Comparison of ENCODE assay signal across 24 cellular contexts in the genomic region with DNA sequence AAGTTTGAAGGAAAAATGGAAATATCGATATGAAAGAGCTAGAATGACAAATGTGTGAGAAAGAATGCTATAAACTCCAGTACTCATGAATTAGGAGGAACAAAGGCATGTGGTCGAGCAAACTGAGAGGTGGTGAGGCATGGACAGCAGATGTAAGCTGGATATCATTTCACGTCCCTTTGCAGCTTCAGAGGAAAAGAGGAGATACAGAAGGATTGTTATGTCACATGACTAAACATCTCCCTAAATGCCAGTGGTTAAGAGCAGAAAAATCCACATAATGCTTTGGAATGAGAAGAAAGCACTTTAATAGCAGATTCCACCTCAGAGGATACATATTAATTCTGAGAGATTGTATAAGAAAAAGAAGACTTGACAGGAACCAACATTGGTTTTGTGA.
DNase-seq lines count a peak whose midpoint lies in the region; ATAC-seq, FAIRE-seq and TF ChIP-seq lines count a peak whose summit lies in the region.
"Had no signal": no experiment of that assay in that cellular context is flagged by ENCODE, and none has a peak within 500 bp of the region (broad histone marks: within the 10 kb centered on the region; RNA-seq: fewer than 3 reads in every experiment).

No MANE protein-coding gene starts in this region.

- H4K20me1 ChIP-seq in K562 (replicated peaks; ENCODE audit: control insufficient read depth, insufficient read depth, low read length) (no peaks in the 10 kb centered on the region), neural cell (ENCODE audit: insufficient read depth) (no peaks in the 10 kb centered on the region)

- no peak overlapping the region for H3K27ac ChIP-seq in K562 (ENCODE audit: extremely low read depth, low read depth, low read length)
- H3K27ac ChIP-seq in neural cell (ENCODE audit: low read length) = peak overlapping the region; percentile 51
- H3K27ac ChIP-seq in sigmoid colon = no peak overlapping the region
- H3K27ac ChIP-seq: A549, HL-60 had no signal

- H3K4me3 ChIP-seq in AG09309 (ENCODE audit: control insufficient read depth, low read depth, low read length) = no peak overlapping the region
- H3K4me3 ChIP-seq in K562 = no peak overlapping the region
- no peak overlapping the region for H3K4me3 ChIP-seq in neural cell (ENCODE audit: low read length)
- H3K4me3 ChIP-seq in sigmoid colon = no peak overlapping the region
- H3K4me3 ChIP-seq: A549 had no signal

- ATAC-seq in K562 = no peak
- ATAC-seq in HG02870 (IDR thresholded peaks at IDR 0.05; ENCODE audit: unreplicated experiment) = no peak
- ATAC-seq: A549; CD8-positive, alpha-beta T cell; Panc1 had no signal

- TF ChIP-seq RAD21 in K562 (CRISPR knock-in tag; conservative IDR thresholded peaks at IDR 0.05 in 1 of 2, IDR thresholded peaks at IDR 0.05 in 1 of 2) (no peak), neural cell (conservative IDR thresholded peaks at IDR 0.05) (no peak)

- H3K36me3 ChIP-seq in K562 (ENCODE audit: control insufficient read depth, insufficient read depth, low read length) (no peaks in the 10 kb centered on the region), neural cell (ENCODE audit: insufficient read depth, low read length) (no peaks in the 10 kb centered on the region), sigmoid colon (no peaks in the 10 kb centered on the region)
- H3K36me3 ChIP-seq: BE2C had no signal

- H3K9me2 ChIP-seq in neural cell (ENCODE audit: insufficient read depth, low read length) = no peaks in the 10 kb centered on the region
- H3K9me2 ChIP-seq: SK-N-SH had no signal

- intact Hi-C loops in K562 (cut with micrococcal nuclease) (no loop called here), sigmoid colon (cut with DNase I) (no loop called here)

- H3K4me1 ChIP-seq in K562 (replicated peaks in 1 of 2; ENCODE audit: control insufficient read depth in 2 of 2, insufficient read depth in 2 of 2, low read length in 2 of 2) (no peaks in the 10 kb centered on the region), sigmoid colon (no peaks in the 10 kb centered on the region)
- H3K4me1 ChIP-seq: A549, BE2C had no signal

- in situ Hi-C loops in K562 (cut with MboI) = no loop called here

- no peak for FAIRE-seq in K562 (lab: Jason Lieb, UNC)
- FAIRE-seq: A549, G401.6, GM12892, HTR-8/SVneo had no signal

- CTCF ChIA-PET in K562 (lab: Yijun Ruan, JAX; ENCODE audit: low intra/inter-chr PET ratio) = no interaction called here
- CTCF ChIA-PET in HEK293T (lab: Yijun Ruan, JAX) = interaction anchor here (0.9 kb wide), 1 partner anchor 9 kb away, joined by 3 read pairs; no protein-coding TSS in a partner anchor

- DNase-seq in AG09309 (ENCODE audit: low read depth) (peak; percentile 7), GM04504 (ENCODE audit: low read depth) (peak; percentile 35), K562 (ENCODE audit: extremely low read depth in 1 of 4, low spot score in 3 of 4) (no peak), sigmoid colon (no peak), CD1c-positive myeloid dendritic cell (ENCODE audit: extremely low spot score) (no peak), HEK293T (ENCODE audit: extremely low spot score) (no peak)
- DNase-seq: BE2C; CD8-positive, alpha-beta T cell; H7; NCI-H1417; NCI-H1930; NCI-H2171; NCI-H748 treated with DMSO at 0.1 percent for 48 hours; Right ventricle myocardium superior; SK-N-SH; T-helper 1 cell had no signal

- no peaks in the 10 kb centered on the region for H3F3A ChIP-seq in neural cell (ENCODE audit: insufficient read depth, low read length, poor library complexity, severe bottlenecking)

- H2AFZ ChIP-seq in K562 (ENCODE audit: low read depth, low read length) (no peak overlapping the region), neural cell (ENCODE audit: low read depth, low read length) (no peak overlapping the region)

- no peaks in the 10 kb centered on the region for H3K27me3 ChIP-seq in K562 (ENCODE audit: control insufficient read depth in 2 of 2, insufficient read depth in 2 of 2, low read length in 2 of 2)
- no peaks in the 10 kb centered on the region for H3K27me3 ChIP-seq in neural cell (ENCODE audit: insufficient read depth, low read depth, low read length)
- H3K27me3 ChIP-seq in sigmoid colon = no peaks in the 10 kb centered on the region
- H3K27me3 ChIP-seq: BE2C had no signal

- WGBS in K562 (ENCODE audit: insufficient coverage, low coverage, missing lambda C conversion rate) = 3% methylated on average over 3 of the region's 3 CpGs
- 65 to 79% methylated on average over 3 of the region's 3 CpGs for WGBS in sigmoid colon, 2 donors

- H3K9me1 ChIP-seq in K562 (ENCODE audit: control insufficient read depth, insufficient read depth, low read length) = no peaks in the 10 kb centered on the region

- no peaks in the 10 kb centered on the region for H3K9me3 ChIP-seq in K562 (replicated peaks; ENCODE audit: control insufficient read depth, insufficient read depth, low read depth, low read length)
- H3K9me3 ChIP-seq in neural cell (ENCODE audit: low read length) = no peaks in the 10 kb centered on the region
- H3K9me3 ChIP-seq in sigmoid colon = peaks cover 0 to 2% (median 0%) of the 10 kb centered on the region in 4 donors
- H3K9me3 ChIP-seq: A549, BE2C, SK-N-SH had no signal

- no peak overlapping the region for H3K9ac ChIP-seq in K562 (ENCODE audit: insufficient read depth in 1 of 2, low read depth in 2 of 2, low read length in 2 of 2)
- H3K9ac ChIP-seq in neural cell (ENCODE audit: low read length) = no peak overlapping the region
- H3K9ac ChIP-seq: SK-N-SH had no signal

- TF ChIP-seq CTCF in AG09309 (IDR thresholded peaks at IDR 0.05; ENCODE audit: control insufficient read depth, insufficient read depth, low read depth, low read length, missing control alignments) (no peak), K562 (IDR thresholded peaks at IDR 0.05 in 2 of 3, conservative IDR thresholded peaks at IDR 0.05 in 1 of 3; ENCODE audit: insufficient read depth in 2 of 3, low read depth in 1 of 3, low read length in 3 of 3) (no peak), neural cell (IDR thresholded peaks at IDR 0.05; ENCODE audit: poor library complexity, severe bottlenecking) (no peak), sigmoid colon (IDR thresholded peaks at IDR 0.05) (no peak)

- TF ChIP-seq POLR2A in K562 (conservative IDR thresholded peaks at IDR 0.05) = no peak
- TF ChIP-seq POLR2A in sigmoid colon (IDR thresholded peaks at IDR 0.05) = no peak

- no TSS peak for BruUV-seq in K562 (replicated peaks; lab: Mats Ljungman, UMichigan)

- POLR2A ChIA-PET in K562 (lab: Yijun Ruan, JAX) (no interaction called here), HEK293T (lab: Yijun Ruan, JAX) (no interaction called here)

- TF ChIP-seq EP300 in K562 (IDR thresholded peaks at IDR 0.05; ENCODE audit: low read length) (no peak), neural cell (conservative IDR thresholded peaks at IDR 0.05; ENCODE audit: poor library complexity, severe bottlenecking) (peak; percentile 69), sigmoid colon (IDR thresholded peaks at IDR 0.05) (no peak)

- H3K79me2 ChIP-seq in K562 (ENCODE audit: control insufficient read depth, insufficient read depth, low read length) (no peaks in the 10 kb centered on the region), neural cell (replicated peaks; ENCODE audit: insufficient read depth, low read length) (no peaks in the 10 kb centered on the region)

- H3K4me2 ChIP-seq in K562 (ENCODE audit: insufficient read depth, low read length) (no peak overlapping the region), neural cell (ENCODE audit: low read length) (peak overlapping the region; percentile 2)
- H3K4me2 ChIP-seq: A549, SK-N-SH had no signal

TF ChIP-seq in K562, 482 proteins besides CTCF, POLR2A, EP300 and RAD21 (continues in another document):
- TF ChIP-seq, protein P1, sequence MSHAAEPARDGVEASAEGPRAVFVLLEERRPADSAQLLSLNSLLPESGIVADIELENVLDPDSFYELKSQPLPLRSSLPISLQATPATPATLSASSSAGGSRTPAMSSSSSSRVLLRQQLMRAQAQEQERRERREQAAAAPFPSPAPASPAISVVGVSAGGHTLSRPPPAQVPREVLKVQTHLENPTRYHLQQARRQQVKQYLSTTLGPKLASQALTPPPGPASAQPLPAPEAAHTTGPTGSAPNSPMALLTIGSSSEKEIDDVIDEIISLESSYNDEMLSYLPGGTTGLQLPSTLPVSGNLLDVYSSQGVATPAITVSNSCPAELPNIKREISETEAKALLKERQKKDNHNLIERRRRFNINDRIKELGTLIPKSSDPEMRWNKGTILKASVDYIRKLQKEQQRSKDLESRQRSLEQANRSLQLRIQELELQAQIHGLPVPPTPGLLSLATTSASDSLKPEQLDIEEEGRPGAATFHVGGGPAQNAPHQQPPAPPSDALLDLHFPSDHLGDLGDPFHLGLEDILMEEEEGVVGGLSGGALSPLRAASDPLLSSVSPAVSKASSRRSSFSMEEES (CRISPR knock-in tag; IDR thresholded peaks at IDR 0.05) = peak; percentile 57

TF ChIP-seq in HEK293T, 16 proteins besides CTCF, POLR2A, EP300 and RAD21:
- TF ChIP-seq CTBP1 (IDR thresholded peaks at IDR 0.05; ENCODE audit: borderline replicate concordance) (no peak), HDGF (IDR thresholded peaks at IDR 0.05; ENCODE audit: borderline replicate concordance) (no peak), ARNT (IDR thresholded peaks at IDR 0.05) (no peak), ELF4 (IDR thresholded peaks at IDR 0.05) (no peak), ZNF384 (IDR thresholded peaks at IDR 0.05) (no peak), NFRKB (IDR thresholded peaks at IDR 0.05) (no peak), BHLHE40 (IDR thresholded peaks at IDR 0.05; ENCODE audit: borderline replicate concordance) (no peak), TARDBP (IDR thresholded peaks at IDR 0.05) (no peak)
- TF ChIP-seq, protein P2, sequence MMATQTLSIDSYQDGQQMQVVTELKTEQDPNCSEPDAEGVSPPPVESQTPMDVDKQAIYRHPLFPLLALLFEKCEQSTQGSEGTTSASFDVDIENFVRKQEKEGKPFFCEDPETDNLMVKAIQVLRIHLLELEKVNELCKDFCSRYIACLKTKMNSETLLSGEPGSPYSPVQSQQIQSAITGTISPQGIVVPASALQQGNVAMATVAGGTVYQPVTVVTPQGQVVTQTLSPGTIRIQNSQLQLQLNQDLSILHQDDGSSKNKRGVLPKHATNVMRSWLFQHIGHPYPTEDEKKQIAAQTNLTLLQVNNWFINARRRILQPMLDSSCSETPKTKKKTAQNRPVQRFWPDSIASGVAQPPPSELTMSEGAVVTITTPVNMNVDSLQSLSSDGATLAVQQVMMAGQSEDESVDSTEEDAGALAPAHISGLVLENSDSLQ (IDR thresholded peaks at IDR 0.05) = no peak
TF ChIP-seq in HEK293T: peak in this region for 0.

Comparison
In these comparisons a context has a peak if more than half of its experiments do, and no peak if none do; other contexts are left out.
1. DNase-seq: peak in AG09309 (single experiment) and GM04504 (single experiment); none in K562 (0 of 4), sigmoid colon (single experiment), CD1c-positive myeloid dendritic cell (single experiment) and HEK293T (single experiment).